Comparison of ENCODE assay signal across 1 cellular context in the genomic region with DNA sequence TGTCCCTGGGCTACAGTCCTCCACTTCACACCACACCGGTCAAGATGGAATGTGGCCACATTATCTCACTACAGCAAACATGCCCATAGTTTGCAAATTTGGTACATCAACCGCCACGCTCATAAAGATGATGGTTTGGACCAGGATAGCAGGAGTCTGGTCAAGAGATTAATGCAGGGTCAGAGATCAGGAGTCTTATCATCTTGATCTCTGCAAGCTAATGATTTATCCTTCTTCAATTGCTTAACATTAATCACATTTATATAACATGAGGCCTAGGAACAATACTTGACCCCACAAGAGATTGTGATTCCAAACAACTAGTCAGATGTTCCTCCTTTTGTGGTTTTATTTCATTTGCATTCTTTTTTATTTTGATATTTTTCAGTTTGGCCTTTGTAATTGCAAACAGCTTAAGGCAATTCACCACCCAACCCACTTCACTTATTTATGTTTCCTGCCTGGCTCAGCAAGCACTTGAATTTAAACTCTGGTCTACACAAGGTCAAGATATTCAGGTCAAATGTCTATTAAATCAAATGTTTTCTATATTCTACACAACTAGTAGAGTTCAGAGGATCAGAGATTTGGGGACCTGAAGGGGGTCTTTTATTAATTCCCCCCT.
TF ChIP-seq lines count a peak whose summit lies in the region.

No MANE protein-coding gene starts in this region.

TF ChIP-seq in IMR-90, 13 proteins besides CTCF, POLR2A, EP300 and RAD21:
- no peak for TF ChIP-seq MAZ (IDR thresholded peaks at IDR 0.05; ENCODE audit: borderline replicate concordance, low read depth, low read length)
- no peak for TF ChIP-seq SMC3 (IDR thresholded peaks at IDR 0.05; ENCODE audit: low read depth, low read length)
- no peak for TF ChIP-seq RCOR1 (IDR thresholded peaks at IDR 0.05; ENCODE audit: insufficient replicate concordance, low read length)
TF ChIP-seq in IMR-90: peak in this region for 0.
